In genomic region chr17:13825526-13826040, GRCh38 we compare ENCODE assay signal across 17 cellular contexts.
DNase-seq lines count a peak whose midpoint lies in the region; ATAC-seq and TF ChIP-seq lines count a peak whose summit lies in the region.
"Had no signal": no experiment of that assay in that cellular context is flagged by ENCODE, and none has a peak within 500 bp of the region (broad histone marks: within the 10 kb centered on the region; RNA-seq: fewer than 3 reads in every experiment).

No MANE protein-coding gene starts in this region.

- no peak overlapping the region for H3K23ac ChIP-seq in mesendoderm (ENCODE audit: low read length)

- H3K9me3 ChIP-seq in MG63 (no peaks in the 10 kb centered on the region), ascending aorta (no peaks in the 10 kb centered on the region)
- H3K9me3 ChIP-seq: BE2C had no signal

- CTCF ChIA-PET in AG04449 (lab: Yijun Ruan, JAX): no interaction called here

- no peak overlapping the region for H2BK120ac ChIP-seq in mesendoderm (ENCODE audit: low read depth, low read length)

- H3K18ac ChIP-seq in mesendoderm (ENCODE audit: low read length): no peak overlapping the region

- POLR2A ChIA-PET in AG04449 (lab: Yijun Ruan, JAX): no interaction called here

- H3K27me3 ChIP-seq in MG63 (no peaks in the 10 kb centered on the region), mesendoderm (ENCODE audit: insufficient read depth, low read length, poor library complexity) (no peaks in the 10 kb centered on the region), ascending aorta (no peaks in the 10 kb centered on the region)
- H3K27me3 ChIP-seq: BE2C had no signal

- H3K56ac ChIP-seq in mesendoderm (ENCODE audit: low read length): peak overlapping the region; percentile 66

- peak overlapping the region; percentile 18 for H2BK5ac ChIP-seq in mesendoderm (ENCODE audit: low read length)

- no CpG with 5 or more reads among the region's 1 CpG for WGBS in mesendoderm (ENCODE audit: extremely low coverage, insufficient coverage, low lambda C conversion rate)

- H3K4me3 ChIP-seq in AG04449 (ENCODE audit: low read depth, low read length) (no peak overlapping the region), MG63 (no peak overlapping the region), mesendoderm (ENCODE audit: low read length) (no peak overlapping the region), ascending aorta (no peak overlapping the region)

- H3K36me3 ChIP-seq in MG63: no peaks in the 10 kb centered on the region
- H3K36me3 ChIP-seq in mesendoderm (ENCODE audit: control insufficient read depth, insufficient read depth, low read length): no peaks in the 10 kb centered on the region
- no peaks in the 10 kb centered on the region for H3K36me3 ChIP-seq in ascending aorta
- H3K36me3 ChIP-seq: BE2C had no signal

- H4K8ac ChIP-seq in mesendoderm (ENCODE audit: low read depth, low read length): no peak overlapping the region

- no peak overlapping the region for H3K4ac ChIP-seq in mesendoderm (ENCODE audit: low read depth, low read length)

- no peak overlapping the region for H2AK5ac ChIP-seq in mesendoderm (ENCODE audit: low read length)

- H2BK15ac ChIP-seq in mesendoderm (replicated peaks; ENCODE audit: low read depth): no peak overlapping the region

- H3K27ac ChIP-seq in mesendoderm (ENCODE audit: low read depth, low read length): no peak overlapping the region
- no peak overlapping the region for H3K27ac ChIP-seq in ascending aorta
- H3K27ac ChIP-seq in caudate nucleus (ENCODE audit: low read depth, low read length): no peak overlapping the region
- H3K27ac ChIP-seq: 22Rv1, C4-2B, KMS-11 had no signal

- H3K79me2 ChIP-seq in mesendoderm (ENCODE audit: control insufficient read depth, insufficient read depth, low read length): no peaks in the 10 kb centered on the region

- H3K4me1 ChIP-seq in mesendoderm (ENCODE audit: control insufficient read depth, low read depth, low read length): peaks cover 4% of the 10 kb centered on the region
- H3K4me1 ChIP-seq in ascending aorta: no peaks in the 10 kb centered on the region
- H3K4me1 ChIP-seq: BE2C had no signal

- no peaks in the 10 kb centered on the region for H3K79me1 ChIP-seq in mesendoderm (ENCODE audit: low read length)

- no peak for TF ChIP-seq CTCF in AG04449 (IDR thresholded peaks at IDR 0.05; ENCODE audit: insufficient read depth, low read length, missing control alignments)
- TF ChIP-seq CTCF in ascending aorta (IDR thresholded peaks at IDR 0.05): no peak

- DNase-seq in AG04449 (ENCODE audit: low read depth, low spot score): peak; percentile 1
- peak; percentile 8 for DNase-seq in EL
- peak; percentile 10 for DNase-seq in MG63
- peak; percentile 91 for DNase-seq in mesendoderm
- no peak for DNase-seq in ascending aorta (ENCODE audit: low spot score in 2 of 2)
- DNase-seq in caudate nucleus (lab: John Stamatoyannopoulos, UW): no peak
- no peak for DNase-seq in globus pallidus (ENCODE audit: low spot score)
- DNase-seq: BE2C; CD4-positive, alpha-beta memory T cell; DMS153; DMS79 treated with DMSO at 0.1 percent for 48 hours; GF-D8 had no signal

- H3K4me2 ChIP-seq in mesendoderm (ENCODE audit: low read length): no peak overlapping the region
- H3K4me2 ChIP-seq: KMS-11 had no signal

- no peak for ATAC-seq in GM18519 (IDR thresholded peaks at IDR 0.05; ENCODE audit: low FRiP score, unreplicated experiment)
- ATAC-seq: HepG2 had no signal

- H4K5ac ChIP-seq in mesendoderm (ENCODE audit: low read length): no peak overlapping the region

- H3K9ac ChIP-seq in mesendoderm (ENCODE audit: low read length): no peak overlapping the region
- H3K9ac ChIP-seq: KMS-11 had no signal

- intact Hi-C loops in ascending aorta (cut with DNase I): no loop called here

Comparison
In these comparisons a context has a peak if more than half of its experiments do, and no peak if none do; other contexts are left out.
1. DNase-seq: peak in AG04449 (single experiment), EL (single experiment), MG63 (single experiment) and mesendoderm (single experiment); none in ascending aorta (0 of 2), caudate nucleus (0 of 61) and globus pallidus (single experiment).